Comparison of ENCODE assay signal across 8 cellular contexts in genomic region chr1:25608488-25609178, GRCh38. TPM values are rescaled to one million over a fixed set of nuclear protein-coding genes. Genes with fewer than 3 reads are reported as not detected.
DNase-seq lines count a peak whose midpoint lies in the region; ATAC-seq and TF ChIP-seq lines count a peak whose summit lies in the region.

No MANE protein-coding gene starts in this region.

- peaks cover 41% of the 10 kb centered on the region for H3K27me3 Mint-ChIP-seq in chondrocyte (ENCODE audit: low read depth)

- TF ChIP-seq CTCF in chondrocyte (IDR thresholded peaks at IDR 0.05) = peak; percentile 85
- peak; percentile 41 to 42 for TF ChIP-seq CTCF in left lung (IDR thresholded peaks at IDR 0.05)

- H3K4me3 ChIP-seq in left lung = no peak overlapping the region

- intact Hi-C loops in left lung (cut with DNase I) = loop anchor here in 1 of 2 donors (5.0 kb wide), 1 partner anchor 189 kb away; no protein-coding TSS in a partner anchor

- H3K36me3 ChIP-seq in left lung = no peaks in the 10 kb centered on the region

- H3K27ac Mint-ChIP-seq in chondrocyte (ENCODE audit: unreplicated experiment) = no peak overlapping the region

- no peaks in the 10 kb centered on the region for H3K9me3 ChIP-seq in left lung

- DNase-seq in ELF-1 (ENCODE audit: low read depth, low spot score) (peak; percentile 83), NCI-H526 (lab: John Stamatoyannopoulos, UW) (peak; percentile 62 to 88), chondrocyte (ENCODE audit: low spot score) (no peak), left lung (peak; percentile 79 to 88)
- peak; percentile 94 for DNase-seq in activated CD4-positive, alpha-beta T cell treated with anti-CD3 and anti-CD28 coated beads for 48 hours
- DNase-seq in stimulated activated CD4-positive, alpha-beta T cell treated with anti-CD3 and anti-CD28 coated beads, Interleukin-4, amount 100 ng/mL, for 4 hours = peak; percentile 82 to 86

- H3K36me3 Mint-ChIP-seq in chondrocyte (ENCODE audit: low read depth) = no peaks in the 10 kb centered on the region

- peaks cover 6% of the 10 kb centered on the region for H3K4me1 Mint-ChIP-seq in chondrocyte (ENCODE audit: low read depth)

- no peak overlapping the region for H3K27ac ChIP-seq in left lung

- H3K4me1 ChIP-seq in left lung = peaks cover 5 to 7% of the 10 kb centered on the region in 2 donors

- ATAC-seq in HG02970 (IDR thresholded peaks at IDR 0.05; ENCODE audit: low FRiP score, unreplicated experiment) = peak; percentile 56
- peak; percentile 95 for ATAC-seq in left lung
- ATAC-seq in HG02973 (IDR thresholded peaks at IDR 0.05; ENCODE audit: unreplicated experiment) = no peak

- no peaks in the 10 kb centered on the region for H3K9me3 Mint-ChIP-seq in chondrocyte (ENCODE audit: low read depth)

- H3K27me3 ChIP-seq in left lung = peaks cover 0 to 9% of the 10 kb centered on the region in 2 donors

- peak overlapping the region; percentile 28 for H3K4me3 Mint-ChIP-seq in chondrocyte (ENCODE audit: unreplicated experiment)

RNA-seq across cellular contexts. Expression of gene MAN1C1, which starts 8.0 kb away (rescaled TPM):
- total RNA-seq in chondrocyte = 10.7 to 11.3 TPM (median 10.9 TPM) in 3 replicates
- 10 to 100 TPM; 15.3 to 20.3 TPM for total RNA-seq in left lung
